Comparison of ENCODE assay signal across 14 cellular contexts in the genomic region with DNA sequence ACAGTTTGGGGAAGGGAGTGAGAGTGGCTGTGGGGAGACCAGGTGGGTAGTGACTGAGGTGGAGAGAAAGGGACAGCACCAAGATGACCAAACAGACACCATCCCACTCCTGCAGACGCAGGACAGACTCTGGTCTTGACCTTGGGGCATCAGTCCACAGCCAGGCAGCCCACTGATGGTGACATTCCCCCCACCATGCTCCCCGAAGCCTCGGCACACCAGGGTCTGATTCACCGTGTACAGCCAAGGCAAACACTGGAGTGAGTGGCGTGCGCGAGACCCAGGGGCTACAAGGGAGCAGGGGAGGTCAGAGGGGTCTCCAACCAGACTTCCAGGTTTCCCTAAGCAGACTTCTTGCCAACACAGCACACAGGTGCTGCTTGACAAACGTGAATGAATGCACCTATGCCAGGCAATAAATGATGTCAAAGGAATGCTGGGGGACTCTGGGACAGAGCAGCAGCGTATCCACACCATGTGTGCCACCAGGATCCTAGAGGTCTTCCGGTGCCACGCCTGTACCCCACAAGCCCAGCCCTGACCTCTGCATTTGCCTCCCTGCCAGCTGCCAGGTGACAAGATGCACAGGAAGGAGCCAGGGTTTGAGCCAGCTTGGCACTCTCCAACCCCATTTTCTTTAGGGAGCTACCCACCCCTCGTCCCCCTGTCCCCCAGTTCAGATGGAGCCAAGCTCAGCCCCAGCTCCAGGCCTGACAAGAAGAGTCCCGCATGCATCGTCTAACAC. TPM values are rescaled to one million over a fixed set of nuclear protein-coding genes. Genes with fewer than 3 reads are reported as not detected.
DNase-seq lines count a peak whose midpoint lies in the region; ATAC-seq and TF ChIP-seq lines count a peak whose summit lies in the region.
"Had no signal": no experiment of that assay in that cellular context is flagged by ENCODE, and none has a peak within 500 bp of the region (broad histone marks: within the 10 kb centered on the region; RNA-seq: fewer than 3 reads in every experiment).

No MANE protein-coding gene starts in this region.

- H3K27me3 Mint-ChIP-seq in activated naive CD8-positive, alpha-beta T cell treated with anti-CD3 and anti-CD28 coated beads, Interleukin-2, amount 10 ng/mL, durations not matched to agents 7 days and 5 days = no peaks in the 10 kb centered on the region
- H3K27me3 Mint-ChIP-seq in memory B cell = no peaks in the 10 kb centered on the region

- 59 to 72% methylated on average over 14 of the region's 14 CpGs for WGBS in tibial nerve, 2 donors

- intact Hi-C loops in Right ventricle myocardium superior (cut with DNase I) = no loop called here

- no peak overlapping the region for H3K4me3 Mint-ChIP-seq in activated naive CD8-positive, alpha-beta T cell treated with anti-CD3 and anti-CD28 coated beads, Interleukin-2, amount 10 ng/mL, durations not matched to agents 7 days and 5 days
- H3K4me3 Mint-ChIP-seq in memory B cell = no peak overlapping the region

- H3K27me3 ChIP-seq in cardiac muscle cell (no peaks in the 10 kb centered on the region), tibial nerve (no peaks in the 10 kb centered on the region)

- TF ChIP-seq CTCF in cardiac muscle cell (IDR thresholded peaks at IDR 0.05; ENCODE audit: low read depth, low read length) (no peak), tibial nerve (IDR thresholded peaks at IDR 0.05) (no peak)

- POLR2A ChIA-PET in activated naive CD8-positive, alpha-beta T cell treated with anti-CD3 and anti-CD28 coated beads, Interleukin-2, amount 10 ng/mL, durations not matched to agents 7 days and 5 days (lab: Charles Lee) = interaction anchor here (0.5 kb wide), 1 partner anchor 1597 kb away, joined by 3 read pairs; no protein-coding TSS in a partner anchor

- no peak for TF ChIP-seq EP300 in tibial nerve (IDR thresholded peaks at IDR 0.05)

- DNase-seq in cardiac muscle cell (ENCODE audit: low read depth in 1 of 2, low spot score in 1 of 2) = no peak
- no peak for DNase-seq in Right ventricle myocardium superior
- no peak for DNase-seq in activated naive CD8-positive, alpha-beta T cell treated with anti-CD3 and anti-CD28 coated beads, Interleukin-2, amount 10 ng/mL, durations not matched to agents 7 days and 5 days
- DNase-seq in memory B cell (ENCODE audit: low spot score in 2 of 2) = no peak
- no peak for DNase-seq in tibial nerve (ENCODE audit: low spot score in 2 of 2)
- DNase-seq in NCI-H1105 (lab: John Stamatoyannopoulos, UW) = no peak
- DNase-seq in activated effector memory CD4-positive, alpha-beta T cell treated with Interleukin-2 at 50 U/mL for 16 hours = no peak
- DNase-seq: MM.1S, NCI-H2227 treated with DMSO at 0.1 percent for 48 hours, PC-9, T1000 had no signal

- peak overlapping the region; percentile 82 for H3K27ac ChIP-seq in cardiac muscle cell
- peak overlapping the region in 3 of 4 donors; percentile 71 to 86 (median 83) for H3K27ac ChIP-seq in tibial nerve
- H3K27ac ChIP-seq: PC-9 had no signal

- TF ChIP-seq POLR2A in tibial nerve (IDR thresholded peaks at IDR 0.05) = no peak

- H3K36me3 ChIP-seq in cardiac muscle cell (no peaks in the 10 kb centered on the region), tibial nerve (no peaks in the 10 kb centered on the region)

- ATAC-seq in Right ventricle myocardium superior (ENCODE audit: poor library complexity) (no peak), memory B cell (ENCODE audit: low read depth) (no peak), HG03432 (IDR thresholded peaks at IDR 0.05; ENCODE audit: unreplicated experiment) (no peak)
- ATAC-seq in activated naive CD8-positive, alpha-beta T cell treated with anti-CD3 and anti-CD28 coated beads, Interleukin-2, amount 10 ng/mL, durations not matched to agents 7 days and 5 days (ENCODE audit: low read depth) = no peak
- ATAC-seq: esophagus mucosa had no signal

- H3K36me3 Mint-ChIP-seq in activated naive CD8-positive, alpha-beta T cell treated with anti-CD3 and anti-CD28 coated beads, Interleukin-2, amount 10 ng/mL, durations not matched to agents 7 days and 5 days = peaks cover 6% of the 10 kb centered on the region
- peaks cover 6% of the 10 kb centered on the region for H3K36me3 Mint-ChIP-seq in memory B cell

- H3K9me3 Mint-ChIP-seq in activated naive CD8-positive, alpha-beta T cell treated with anti-CD3 and anti-CD28 coated beads, Interleukin-2, amount 10 ng/mL, durations not matched to agents 7 days and 5 days = no peaks in the 10 kb centered on the region
- no peaks in the 10 kb centered on the region for H3K9me3 Mint-ChIP-seq in memory B cell

- peak overlapping the region; percentile 56 for H3K27ac Mint-ChIP-seq in activated naive CD8-positive, alpha-beta T cell treated with anti-CD3 and anti-CD28 coated beads, Interleukin-2, amount 10 ng/mL, durations not matched to agents 7 days and 5 days
- peak overlapping the region; percentile 62 for H3K27ac Mint-ChIP-seq in memory B cell

- peaks cover 52% of the 10 kb centered on the region for H3K4me1 Mint-ChIP-seq in activated naive CD8-positive, alpha-beta T cell treated with anti-CD3 and anti-CD28 coated beads, Interleukin-2, amount 10 ng/mL, durations not matched to agents 7 days and 5 days
- H3K4me1 Mint-ChIP-seq in memory B cell = peaks cover 50% of the 10 kb centered on the region

- H3K4me3 ChIP-seq in cardiac muscle cell = no peak overlapping the region
- H3K4me3 ChIP-seq in tibial nerve = no peak overlapping the region
- H3K4me3 ChIP-seq: PC-9, smooth muscle cell had no signal

- H3K4me1 ChIP-seq in cardiac muscle cell (ENCODE audit: low read depth) (peaks cover 74% of the 10 kb centered on the region), tibial nerve (peaks cover 7 to 97% (median 55%) of the 10 kb centered on the region in 4 donors)

- H3K9me3 ChIP-seq in cardiac muscle cell (ENCODE audit: low read depth) (no peaks in the 10 kb centered on the region), tibial nerve (no peaks in the 10 kb centered on the region)

RNA-seq across cellular contexts. Expression of a gene that starts 18.5 kb away (rescaled TPM):
- 102 and 108 TPM in 2 replicates for total RNA-seq in cardiac muscle cell
- polyA plus RNA-seq in cardiac muscle cell = 17.7 and 18.3 TPM in 2 replicates
- 57.4 TPM for total RNA-seq in Right ventricle myocardium superior
- total RNA-seq in activated naive CD8-positive, alpha-beta T cell treated with anti-CD3 and anti-CD28 coated beads, Interleukin-2, amount 10 ng/mL, durations not matched to agents 7 days and 5 days = 100 to 1,000 TPM; 104 to 108 TPM
- 100 to 1,000 TPM in 2 of 4 donors, 10 to 100 TPM in 2; 75.4 to 129 (median 95.6) TPM for total RNA-seq in tibial nerve

RNA-seq across cellular contexts. Expression of a gene that starts 45.4 kb away (rescaled TPM):
- total RNA-seq in cardiac muscle cell (14.4 and 23.6 TPM in 2 replicates), Right ventricle myocardium superior (3.4 TPM), tibial nerve (10 to 100 TPM; 67.5 to 95.0 (median 77.4) TPM)
- 14.1 and 17.7 TPM in 2 replicates for polyA plus RNA-seq in cardiac muscle cell
- total RNA-seq in activated naive CD8-positive, alpha-beta T cell treated with anti-CD3 and anti-CD28 coated beads, Interleukin-2, amount 10 ng/mL, durations not matched to agents 7 days and 5 days = 10 to 100 TPM; 25.0 to 28.8 TPM

RNA-seq across cellular contexts. Expression of a gene that starts 54.8 kb away (rescaled TPM):
- total RNA-seq in cardiac muscle cell = 13.0 and 23.1 TPM in 2 replicates
- polyA plus RNA-seq in cardiac muscle cell = 3.9 and 6.2 TPM in 2 replicates
- 2.1 TPM for total RNA-seq in Right ventricle myocardium superior
- total RNA-seq in activated naive CD8-positive, alpha-beta T cell treated with anti-CD3 and anti-CD28 coated beads, Interleukin-2, amount 10 ng/mL, durations not matched to agents 7 days and 5 days = 10 to 100 TPM; 15.6 to 17.5 TPM
- total RNA-seq in tibial nerve = 10 to 100 TPM in 3 of 4 donors, 1 to 10 TPM in 1; 8.3 to 16.7 (median 13.9) TPM

RNA-seq across cellular contexts. Expression of a gene that starts 55.8 kb away (rescaled TPM):
- total RNA-seq in cardiac muscle cell (295 and 485 TPM in 2 replicates), Right ventricle myocardium superior (606 TPM), tibial nerve (100 to 1,000 TPM; 184 to 350 (median 216) TPM)
- polyA plus RNA-seq in cardiac muscle cell = 738 and 760 TPM in 2 replicates
- total RNA-seq in activated naive CD8-positive, alpha-beta T cell treated with anti-CD3 and anti-CD28 coated beads, Interleukin-2, amount 10 ng/mL, durations not matched to agents 7 days and 5 days = 100 to 1,000 TPM; 187 to 193 TPM
